ENCODE assay signal across 8 cellular contexts in genomic region chr19:531009-531752, GRCh38. TPM values are rescaled to one million over a fixed set of nuclear protein-coding genes. Genes with fewer than 3 reads are reported as not detected.
DNase-seq lines count a peak whose midpoint lies in the region; ATAC-seq and TF ChIP-seq lines count a peak whose summit lies in the region.

No MANE protein-coding gene starts in this region.

- DNase-seq in NCI-H1417 (lab: John Stamatoyannopoulos, UW) = peak; percentile 94 to 98 (median 97)
- DNase-seq in T-helper 9 cell = peak; percentile 85
- DNase-seq in astrocyte of the cerebellum (ENCODE audit: low read depth) = no peak
- peak in 48 of 51 donors; percentile 24 to 90 (median 72) for DNase-seq in hypothalamus (lab: John Stamatoyannopoulos, UW)
- peak; percentile 90 for DNase-seq in sciatic nerve (ENCODE audit: low spot score)
- no peak for DNase-seq in OCI-M2 (lab: John Stamatoyannopoulos, UW; ENCODE audit: unreplicated experiment)

- H3K4me3 ChIP-seq in astrocyte of the cerebellum (ENCODE audit: low read depth, low read length) = peak overlapping the region; percentile 93

- TF ChIP-seq CTCF in GM12874 (IDR thresholded peaks at IDR 0.05; ENCODE audit: insufficient read depth, low read depth, low read length) (peak; percentile 7; the same call in 1 of the 2 replicates), astrocyte of the cerebellum (IDR thresholded peaks at IDR 0.05; ENCODE audit: low read depth, low read length, missing control alignments) (no peak)

- in situ Hi-C loops in astrocyte of the cerebellum (cut with HindIII; ENCODE audit: low sequenced_read_pairs) = no loop called here

- peak; percentile 70 for ATAC-seq in HG02678 (IDR thresholded peaks at IDR 0.05; ENCODE audit: unreplicated experiment)
- ATAC-seq in sciatic nerve = peak; percentile 74

- intact Hi-C loops in sciatic nerve (cut with DNase I) = no loop called here

RNA-seq across cellular contexts. Expression of gene CDC34, which starts 0.4 kb away (rescaled TPM):
- 40.2 TPM for total RNA-seq in sciatic nerve

RNA-seq across cellular contexts. Expression of gene GZMM, which starts 12.7 kb away (rescaled TPM):
- total RNA-seq in sciatic nerve = 1.4 TPM

RNA-seq across cellular contexts. Expression of gene TPGS1, which starts 23.9 kb away (rescaled TPM):
- total RNA-seq in sciatic nerve = 18.5 TPM

RNA-seq across cellular contexts. Expression of gene MADCAM1, which starts 34.9 kb away (rescaled TPM):
- 1.1 TPM for total RNA-seq in sciatic nerve

RNA-seq across cellular contexts. Expression of gene BSG, which starts 41.2 kb away (rescaled TPM):
- total RNA-seq in sciatic nerve = 246 TPM

Comparison
In these comparisons a context has a peak if more than half of its experiments do, and no peak if none do; other contexts are left out.
1. DNase-seq: peak in NCI-H1417 (3 of 3), T-helper 9 cell (single experiment), hypothalamus (48 of 51) and sciatic nerve (single experiment); none in astrocyte of the cerebellum (single experiment) and OCI-M2 (single experiment).